In genomic region chr12:53058674-53059433, GRCh38 we compare ENCODE assay signal across 23 cellular contexts. TPM values are rescaled to one million over a fixed set of nuclear protein-coding genes. Genes with fewer than 3 reads are reported as not detected.
DNase-seq lines count a peak whose midpoint lies in the region; ATAC-seq, FAIRE-seq and TF ChIP-seq lines count a peak whose summit lies in the region.
"Had no signal": no experiment of that assay in that cellular context is flagged by ENCODE, and none has a peak within 500 bp of the region (broad histone marks: within the 10 kb centered on the region; RNA-seq: fewer than 3 reads in every experiment).

No MANE protein-coding gene starts in this region.

- TF ChIP-seq POLR2A in suprapubic skin (IDR thresholded peaks at IDR 0.05) (no peak), GM12891 (IDR thresholded peaks at IDR 0.05; ENCODE audit: low read depth, low read length) (no peak)

- H3K27ac ChIP-seq in RWPE1 (peak overlapping the region; percentile 97), lower lobe of right lung (no peak overlapping the region), suprapubic skin (no peak overlapping the region), PC-3 (ENCODE audit: low read length) (no peak overlapping the region)

- H3K27me3 Mint-ChIP-seq in chondrocyte (ENCODE audit: low read depth) = no peaks in the 10 kb centered on the region
- H3K27me3 Mint-ChIP-seq: activated CD4-positive, alpha-beta memory T cell treated with anti-CD3 and anti-CD28 coated beads for 36 hours; T-helper 17 cell; type B pancreatic cell had no signal

- H3K36me3 ChIP-seq in lower lobe of right lung (peaks cover 97% of the 10 kb centered on the region), suprapubic skin (peaks cover 79% of the 10 kb centered on the region), PC-3 (ENCODE audit: low read depth, low read length) (no peaks in the 10 kb centered on the region)

- H3K4me1 Mint-ChIP-seq in chondrocyte (ENCODE audit: low read depth) = peaks cover 72% of the 10 kb centered on the region

- POLR2A ChIA-PET in RWPE1 (lab: Yijun Ruan, JAX; ENCODE audit: low non-redundant PET) = no interaction called here
- POLR2A ChIA-PET in PC-3 (lab: Charles Lee; ENCODE audit: unreplicated experiment) = interaction anchor here (0.5 kb wide), 1 partner anchor 236 kb away, joined by 3 read pairs; the partner anchor contains the start of gene PFDN5

- H3K9me3 Mint-ChIP-seq in chondrocyte (ENCODE audit: low read depth) = no peaks in the 10 kb centered on the region
- H3K9me3 Mint-ChIP-seq: activated CD4-positive, alpha-beta memory T cell treated with anti-CD3 and anti-CD28 coated beads for 36 hours; type B pancreatic cell had no signal

- no peak for FAIRE-seq in GM12891 (lab: Jason Lieb, UNC)

- WGBS in suprapubic skin = 85% methylated on average over 25 of the region's 35 CpGs

- no peaks in the 10 kb centered on the region for H3F3A ChIP-seq in PC-3 (ENCODE audit: low read length, unreplicated experiment)

- CTCF ChIA-PET in RWPE1 (lab: Yijun Ruan, JAX) = interaction anchor here (0.7 to 0.9 kb wide), 2 partner anchors 40 to 526 kb away, joined by 3 read pairs; no protein-coding TSS in a partner anchor
- CTCF ChIA-PET in PC-3 (lab: Charles Lee) = no interaction called here

- intact Hi-C loops in lower lobe of right lung (cut with DNase I) = no loop called here
- intact Hi-C loops in PC-3 (cut with micrococcal nuclease) = no loop called here

- no peak for DNase-seq in RWPE1 (ENCODE audit: low spot score)
- peak; percentile 91 for DNase-seq in chondrocyte (ENCODE audit: low spot score)
- DNase-seq in lower lobe of right lung = peak; percentile 45
- DNase-seq in suprapubic skin (ENCODE audit: low spot score in 2 of 2) = peak; percentile 66 to 79
- DNase-seq in PC-3 = no peak
- no peak for DNase-seq in GM12891 (ENCODE audit: insufficient read length, low spot score)
- DNase-seq: activated CD4-positive, alpha-beta memory T cell treated with anti-CD3 and anti-CD28 coated beads for 36 hours; activated naive CD4-positive, alpha-beta T cell; AML-193; anterior cingulate cortex; effector CD4-positive, alpha-beta T cell; esophagus squamous epithelium; GOT3; NCI-H1105; NCI-H2029 treated with DMSO at 0.1 percent for 48 hours; NCI-H345; nucleus accumbens; T-helper 17 cell had no signal

- no peak overlapping the region for H3K9ac ChIP-seq in PC-3 (ENCODE audit: low read length)

- TF ChIP-seq EP300 in suprapubic skin (IDR thresholded peaks at IDR 0.05) = no peak

- peaks cover 66% of the 10 kb centered on the region for H3K4me1 ChIP-seq in lower lobe of right lung
- peaks cover 63% of the 10 kb centered on the region for H3K4me1 ChIP-seq in suprapubic skin
- peaks cover 16% of the 10 kb centered on the region for H3K4me1 ChIP-seq in PC-3 (ENCODE audit: insufficient read depth, low read length)

- H3K4me2 ChIP-seq in PC-3 (ENCODE audit: low read length) = no peak overlapping the region

- H3K9me3 ChIP-seq in lower lobe of right lung = no peaks in the 10 kb centered on the region
- no peaks in the 10 kb centered on the region for H3K9me3 ChIP-seq in suprapubic skin
- H3K9me3 ChIP-seq in PC-3 (ENCODE audit: low read length) = no peaks in the 10 kb centered on the region
- H3K9me3 ChIP-seq: esophagus squamous epithelium had no signal

- no peaks in the 10 kb centered on the region for H3K79me2 ChIP-seq in PC-3 (ENCODE audit: low read length)

- H3K4me3 Mint-ChIP-seq in chondrocyte (ENCODE audit: unreplicated experiment) = no peak overlapping the region
- H3K4me3 Mint-ChIP-seq: activated CD4-positive, alpha-beta memory T cell treated with anti-CD3 and anti-CD28 coated beads for 36 hours; T-helper 17 cell; type B pancreatic cell had no signal

- ATAC-seq in lower lobe of right lung (no peak), PC-3 (no peak), GM18861 (IDR thresholded peaks at IDR 0.05; ENCODE audit: unreplicated experiment) (no peak)
- no peak for ATAC-seq in activated CD4-positive, CD25-positive, alpha-beta regulatory T cell treated with anti-CD3 and anti-CD28 coated beads, Interleukin-2, amount 50 U/mL, for 24 hours
- ATAC-seq: T-helper 17 cell had no signal

- H3K27me3 ChIP-seq in lower lobe of right lung (ENCODE audit: low read depth) (no peaks in the 10 kb centered on the region), suprapubic skin (no peaks in the 10 kb centered on the region), PC-3 (ENCODE audit: low read length) (no peaks in the 10 kb centered on the region)
- H3K27me3 ChIP-seq: esophagus squamous epithelium had no signal

- TF ChIP-seq CTCF in RWPE1 (conservative IDR thresholded peaks at IDR 0.05; ENCODE audit: low read depth) (no peak), chondrocyte (IDR thresholded peaks at IDR 0.05) (no peak), lower lobe of right lung (IDR thresholded peaks at IDR 0.05) (no peak), suprapubic skin (IDR thresholded peaks at IDR 0.05) (no peak), PC-3 (conservative IDR thresholded peaks at IDR 0.05; ENCODE audit: low read depth, low read length) (no peak)

- no peak overlapping the region for H3K4me3 ChIP-seq in lower lobe of right lung
- H3K4me3 ChIP-seq in suprapubic skin = no peak overlapping the region
- no peak overlapping the region for H3K4me3 ChIP-seq in PC-3 (ENCODE audit: low read length)
- H3K4me3 ChIP-seq: esophagus squamous epithelium had no signal

- no TSS peak for BruUV-seq in PC-3 (replicated peaks; lab: Mats Ljungman, UMichigan)

- H2AFZ ChIP-seq in PC-3 (ENCODE audit: low read length) = no peak overlapping the region

- H3K27ac Mint-ChIP-seq in chondrocyte (ENCODE audit: unreplicated experiment) = peak overlapping the region; percentile 8
- H3K27ac Mint-ChIP-seq: activated CD4-positive, alpha-beta memory T cell treated with anti-CD3 and anti-CD28 coated beads for 36 hours had no signal

- peaks cover 29% of the 10 kb centered on the region for H3K36me3 Mint-ChIP-seq in chondrocyte (ENCODE audit: low read depth)
- H3K36me3 Mint-ChIP-seq: activated CD4-positive, alpha-beta memory T cell treated with anti-CD3 and anti-CD28 coated beads for 36 hours; type B pancreatic cell had no signal

- H4K20me1 ChIP-seq in PC-3 (ENCODE audit: low read length) = no peaks in the 10 kb centered on the region

- H3K9me2 ChIP-seq in PC-3 (replicated peaks; ENCODE audit: low read length) = no peaks in the 10 kb centered on the region

TF ChIP-seq in GM12891, 5 proteins besides CTCF, POLR2A, EP300 and RAD21:
- TF ChIP-seq SPI1 (IDR thresholded peaks at IDR 0.05; ENCODE audit: low read depth, low read length) = no peak

RNA-seq across cellular contexts. Expression of gene TNS2, which starts 9.0 kb away (rescaled TPM):
- 104 to 107 TPM (median 105 TPM) in 3 replicates for total RNA-seq in chondrocyte
- 186 TPM for total RNA-seq in lower lobe of right lung
- 100 to 1,000 TPM in 2 of 4 donors, 10 to 100 TPM in 2; 22.8 to 122 (median 78.2) TPM for total RNA-seq in suprapubic skin
- 13.1 and 30.3 TPM in 2 replicates for total RNA-seq in PC-3 (2014; rRNA removed)
- 0.32 TPM for polyA plus RNA-seq in GM12891 (2012; ENCODE audit: low read depth, missing spikeins)

RNA-seq across cellular contexts. Expression of gene SPRYD3, which starts 20.3 kb away (rescaled TPM):
- total RNA-seq in chondrocyte (37.1 to 40.2 TPM (median 38.5 TPM) in 3 replicates), lower lobe of right lung (47.9 TPM), suprapubic skin (10 to 100 TPM; 26.4 to 44.0 (median 34.4) TPM), PC-3 (2014; rRNA removed) (18.5 and 24.1 TPM in 2 replicates)
- polyA plus RNA-seq in GM12891 (2012; ENCODE audit: low read depth, missing spikeins) = 13.4 TPM

RNA-seq across cellular contexts. Expression of gene IGFBP6, which starts 38.6 kb away (rescaled TPM):
- total RNA-seq in chondrocyte = 7.0 to 10.0 TPM (median 8.9 TPM) in 3 replicates
- 58.5 TPM for total RNA-seq in lower lobe of right lung
- 10 to 100 TPM; 19.2 to 97.0 (median 59.6) TPM for total RNA-seq in suprapubic skin
- total RNA-seq in PC-3 (2014; rRNA removed) = 256 and 299 TPM in 2 replicates
- polyA plus RNA-seq in GM12891 (2012; ENCODE audit: low read depth, missing spikeins) = not detected

RNA-seq across cellular contexts. Expression of gene SOAT2, which starts 44.4 kb away (rescaled TPM):
- not detected in 3 replicates for total RNA-seq in chondrocyte
- not detected for total RNA-seq in lower lobe of right lung
- not detected for total RNA-seq in suprapubic skin
- total RNA-seq in PC-3 (2014; rRNA removed) = 0.07 and 0.86 TPM in 2 replicates
- polyA plus RNA-seq in GM12891 (2012; ENCODE audit: low read depth, missing spikeins) = not detected
- total RNA-seq: esophagus squamous epithelium, glomerular endothelial cell, SK-MEL-5 had no signal

RNA-seq across cellular contexts. Expression of gene EIF4B, which starts 52.6 kb away (rescaled TPM):
- total RNA-seq in chondrocyte = 270 to 336 TPM (median 323 TPM) in 3 replicates
- 453 TPM for total RNA-seq in lower lobe of right lung
- total RNA-seq in suprapubic skin = 100 to 1,000 TPM; 404 to 559 (median 485) TPM
- 424 and 434 TPM in 2 replicates for total RNA-seq in PC-3 (2014; rRNA removed)
- polyA plus RNA-seq in GM12891 (2012; ENCODE audit: low read depth, missing spikeins) = 328 TPM

Comparison
In these comparisons a context has a peak if more than half of its experiments do, and no peak if none do; other contexts are left out.
1. DNase-seq: peak in chondrocyte (single experiment), lower lobe of right lung (single experiment) and suprapubic skin (2 of 2); none in RWPE1 (single experiment), PC-3 (single experiment) and GM12891 (single experiment).